8 cellular contexts compared by ENCODE assay signal in the genomic region with DNA sequence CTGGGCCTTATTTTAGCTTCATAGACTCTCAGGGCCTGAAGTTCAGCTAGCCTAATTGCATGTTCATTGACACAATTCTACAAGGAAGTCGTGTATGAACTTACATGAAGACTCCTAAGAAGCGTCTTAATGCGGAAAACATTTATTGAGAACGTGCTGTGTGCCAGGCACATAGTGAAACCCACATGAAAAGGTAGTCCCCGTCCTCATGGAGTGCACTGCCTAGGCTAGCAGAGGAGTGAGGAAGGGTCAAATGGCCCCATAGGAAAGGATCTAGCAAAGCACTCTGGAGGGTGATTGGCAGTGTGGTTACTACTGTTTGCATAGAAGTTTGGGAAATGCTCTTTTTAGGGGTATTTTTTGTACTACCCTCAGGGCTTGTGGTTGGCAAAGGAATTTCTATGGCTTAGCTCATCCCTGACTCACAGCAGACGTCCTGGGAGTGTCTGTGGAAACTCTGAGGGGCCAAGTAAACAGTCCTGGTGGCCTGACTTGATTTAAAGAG. TPM values are rescaled to one million over a fixed set of nuclear protein-coding genes. Genes with fewer than 3 reads are reported as not detected.
DNase-seq lines count a peak whose midpoint lies in the region; ATAC-seq and TF ChIP-seq lines count a peak whose summit lies in the region.

No MANE protein-coding gene starts in this region.

- no peak for TF ChIP-seq POLR2A in Peyer's patch (IDR thresholded peaks at IDR 0.05)

- H3K27me3 ChIP-seq in Peyer's patch (no peaks in the 10 kb centered on the region), neural progenitor cell (peaks cover 11% of the 10 kb centered on the region)
- no peaks in the 10 kb centered on the region for H3K27me3 ChIP-seq in effector memory CD4-positive, alpha-beta T cell (replicated peaks; ENCODE audit: control insufficient read depth, insufficient read depth, low read length, poor library complexity, severe bottlenecking)

- H3K36me3 Mint-ChIP-seq in neural progenitor cell: no peaks in the 10 kb centered on the region

- H3K9me3 Mint-ChIP-seq in neural progenitor cell: no peaks in the 10 kb centered on the region

- no peak overlapping the region for H2AFZ ChIP-seq in neural progenitor cell (replicated peaks)

- H3K27ac Mint-ChIP-seq in neural progenitor cell: peak overlapping the region; percentile 97

- no peaks in the 10 kb centered on the region for H3K9me3 ChIP-seq in Peyer's patch
- no peaks in the 10 kb centered on the region for H3K9me3 ChIP-seq in effector memory CD4-positive, alpha-beta T cell (ENCODE audit: control insufficient read depth, low read length)
- H3K9me3 ChIP-seq in neural progenitor cell (ENCODE audit: low read depth): no peaks in the 10 kb centered on the region

- peak overlapping the region; percentile 87 for H3K4me3 Mint-ChIP-seq in neural progenitor cell

- H3K4me2 ChIP-seq in neural progenitor cell: peak overlapping the region; percentile 73

- peaks cover 0 to 40% (median 14%) of the 10 kb centered on the region in 4 donors for H3K4me1 ChIP-seq in Peyer's patch
- peaks cover 19% of the 10 kb centered on the region for H3K4me1 ChIP-seq in effector memory CD4-positive, alpha-beta T cell (ENCODE audit: control insufficient read depth, insufficient read depth, low read length, poor library complexity, severe bottlenecking)
- H3K4me1 ChIP-seq in neural progenitor cell: peaks cover 27% of the 10 kb centered on the region

- H3F3A ChIP-seq in neural progenitor cell (ENCODE audit: low read depth): no peaks in the 10 kb centered on the region

- TF ChIP-seq CTCF in Peyer's patch (IDR thresholded peaks at IDR 0.05): peak in 1 of 6 experiments; percentile 1
- TF ChIP-seq CTCF in neural progenitor cell (IDR thresholded peaks at IDR 0.05): no peak

- peak overlapping the region; percentile 86 to 99 (median 92) for H3K27ac ChIP-seq in Peyer's patch
- H3K27ac ChIP-seq in effector memory CD4-positive, alpha-beta T cell (ENCODE audit: insufficient read depth, low read length, poor library complexity, severe bottlenecking): peak overlapping the region; percentile 23
- no peak overlapping the region for H3K27ac ChIP-seq in neural progenitor cell

- H3K9ac ChIP-seq in neural progenitor cell: no peak overlapping the region

- H4K20me1 ChIP-seq in neural progenitor cell (ENCODE audit: low read depth): peaks cover 39% of the 10 kb centered on the region

- no peak for ATAC-seq in GM21723 (IDR thresholded peaks at IDR 0.05; ENCODE audit: unreplicated experiment)

- DNase-seq in ELF-1 (ENCODE audit: low read depth, low spot score) (peak; percentile 79), Peyer's patch (no peak), neural progenitor cell (ENCODE audit: low spot score) (no peak), NCI-H510A treated with DMSO at 0.1 percent for 48 hours (lab: John Stamatoyannopoulos, UW) (no peak), COR-L47 (lab: John Stamatoyannopoulos, UW) (no peak)
- no peak for DNase-seq in effector memory CD4-positive, alpha-beta T cell
- DNase-seq in NK-92 treated with Interleukin-12 subunit alpha and Interleukin-12 subunit beta, amount 100 ng/mL, for 24 hours (lab: John Stamatoyannopoulos, UW): no peak

- H3K27me3 Mint-ChIP-seq in neural progenitor cell (ENCODE audit: insufficient read depth, low read depth): no peaks in the 10 kb centered on the region

- peaks cover 40% of the 10 kb centered on the region for H3K79me2 ChIP-seq in neural progenitor cell (ENCODE audit: low read depth)

- H3K4me3 ChIP-seq in Peyer's patch (peak overlapping the region in 3 of 4 donors; percentile 79 to 98 (median 96)), neural progenitor cell (peak overlapping the region; percentile 82)
- H3K4me3 ChIP-seq in effector memory CD4-positive, alpha-beta T cell (ENCODE audit: insufficient read depth, low read depth, low read length, poor library complexity, severe bottlenecking): peak overlapping the region; percentile 73

- H3K4me1 Mint-ChIP-seq in neural progenitor cell: peaks cover 47% of the 10 kb centered on the region

- no peaks in the 10 kb centered on the region for H3K36me3 ChIP-seq in Peyer's patch
- no peaks in the 10 kb centered on the region for H3K36me3 ChIP-seq in effector memory CD4-positive, alpha-beta T cell (ENCODE audit: control insufficient read depth, insufficient read depth, low read length)
- no peaks in the 10 kb centered on the region for H3K36me3 ChIP-seq in neural progenitor cell

RNA-seq across cellular contexts. Expression of a gene that starts 0.9 kb away (rescaled TPM):
- total RNA-seq in Peyer's patch: 100 to 1,000 TPM in 3 of 4 donors, 10 to 100 TPM in 1; 66.0 to 173 (median 133) TPM
- total RNA-seq in neural progenitor cell (ENCODE audit: low replicate concordance): 84.4 and 110 TPM in 2 replicates

RNA-seq across cellular contexts. Expression of a gene that starts 50.1 kb away (rescaled TPM):
- total RNA-seq in Peyer's patch (10 to 100 TPM; 22.8 to 48.7 (median 30.8) TPM), neural progenitor cell (ENCODE audit: low replicate concordance) (62.2 and 147 TPM in 2 replicates)
